In genomic region chr11:68683952-68684384, GRCh38 we compare ENCODE assay signal across 2 cellular contexts.
TF ChIP-seq lines count a peak whose summit lies in the region.

No MANE protein-coding gene starts in this region.

TF ChIP-seq in A549, 52 proteins besides CTCF, POLR2A, EP300 and RAD21 (continued from another document):
- TF ChIP-seq HES2 (IDR thresholded peaks at IDR 0.05) (no peak), MAX (IDR thresholded peaks at IDR 0.05) (no peak), POLR2AphosphoS2 (conservative IDR thresholded peaks at IDR 0.05; ENCODE audit: low read length) (no peak), REST (IDR thresholded peaks at IDR 0.05) (no peak), MYC (IDR thresholded peaks at IDR 0.05; ENCODE audit: borderline replicate concordance, low read length) (no peak), RARB (CRISPR knock-in tag; IDR thresholded peaks at IDR 0.05) (no peak), RFX5 (IDR thresholded peaks at IDR 0.05) (no peak), HOXB13 (CRISPR knock-in tag; IDR thresholded peaks at IDR 0.05; ENCODE audit: low read depth) (no peak), FOXS1 (CRISPR knock-in tag; IDR thresholded peaks at IDR 0.05) (no peak)

TF ChIP-seq in HEK293, 187 proteins besides CTCF, POLR2A, EP300 and RAD21 (continued from another document):
- no peak for TF ChIP-seq ZNF138 (tag by site-specific recombination; IDR thresholded peaks at IDR 0.05; ENCODE audit: borderline replicate concordance)
- TF ChIP-seq ZNF169 (tag by site-specific recombination; IDR thresholded peaks at IDR 0.05) = no peak
- TF ChIP-seq ZBTB10 (tag by site-specific recombination; IDR thresholded peaks at IDR 0.05) = no peak
- no peak for TF ChIP-seq YY1 (tag by site-specific recombination; IDR thresholded peaks at IDR 0.05)
TF ChIP-seq in HEK293: peak in this region for 0.
